Comparison of ENCODE assay signal across 9 cellular contexts in the genomic region with DNA sequence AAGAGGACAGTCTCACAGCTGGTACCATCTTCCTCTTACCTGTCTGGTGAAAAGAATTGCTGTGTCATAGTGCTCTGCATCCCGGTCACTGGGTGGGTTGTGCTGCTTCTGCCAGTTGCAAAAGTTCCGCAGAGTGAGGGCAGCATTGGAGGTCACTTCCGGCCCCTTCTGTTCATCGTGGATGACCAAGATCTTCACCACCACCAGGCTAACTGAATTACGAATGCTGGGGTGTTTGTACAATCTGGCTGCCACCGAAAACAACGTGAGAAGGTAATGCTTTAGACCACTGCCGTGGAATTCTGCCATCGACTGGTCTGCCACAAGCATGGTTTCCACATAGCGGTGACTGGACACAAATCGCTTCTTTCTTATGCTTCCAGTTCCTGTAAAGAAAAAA. TPM values are rescaled to one million over a fixed set of nuclear protein-coding genes. Genes with fewer than 3 reads are reported as not detected.
DNase-seq lines count a peak whose midpoint lies in the region; FAIRE-seq and TF ChIP-seq lines count a peak whose summit lies in the region.
"Had no signal": no experiment of that assay in that cellular context is flagged by ENCODE, and none has a peak within 500 bp of the region (broad histone marks: within the 10 kb centered on the region; RNA-seq: fewer than 3 reads in every experiment).

No MANE protein-coding gene starts in this region.

- H3K4me3 Mint-ChIP-seq in neural progenitor cell = peak overlapping the region; percentile 97

- POLR2A ChIA-PET in endothelial cell of umbilical vein (lab: Charles Lee) = no interaction called here

- no peaks in the 10 kb centered on the region for H3K9me3 Mint-ChIP-seq in neural progenitor cell
- H3K9me3 Mint-ChIP-seq: activated naive CD8-positive, alpha-beta T cell treated with anti-CD3 and anti-CD28 coated beads, Interleukin-2, amount 10 ng/mL, durations not matched to agents 7 days and 5 days had no signal

- peaks cover 13% of the 10 kb centered on the region for H3K79me2 ChIP-seq in endothelial cell of umbilical vein (ENCODE audit: control insufficient read depth, insufficient read depth, low read length)
- peaks cover 7% of the 10 kb centered on the region for H3K79me2 ChIP-seq in neural progenitor cell (ENCODE audit: low read depth)

- dilution Hi-C loops in endothelial cell of umbilical vein (cut with MboI; ENCODE audit: extremely low pct_ligation_motif_present, low sequenced_read_pairs) = no loop called here

- peak overlapping the region; percentile 98 for H3K27ac ChIP-seq in KOPT-K1 (ENCODE audit: low read depth, low read length, poor library complexity, severe bottlenecking)
- H3K27ac ChIP-seq in endothelial cell of umbilical vein (ENCODE audit: insufficient read depth, low read depth, low read length) = peak overlapping the region; percentile 52
- no peak overlapping the region for H3K27ac ChIP-seq in neural progenitor cell
- no peak overlapping the region for H3K27ac ChIP-seq in WERI-Rb-1

- H4K20me1 ChIP-seq in endothelial cell of umbilical vein (replicated peaks; ENCODE audit: control insufficient read depth, extremely low read depth, insufficient read depth, low read length) = no peaks in the 10 kb centered on the region
- no peaks in the 10 kb centered on the region for H4K20me1 ChIP-seq in neural progenitor cell (ENCODE audit: low read depth)

- BruUV-seq in endothelial cell of umbilical vein (replicated peaks; lab: Mats Ljungman, UMichigan) = no TSS peak

- peaks cover 35% of the 10 kb centered on the region for H3K4me1 ChIP-seq in endothelial cell of umbilical vein (ENCODE audit: control insufficient read depth, extremely low read depth, insufficient read depth, low read length)
- peaks cover 10% of the 10 kb centered on the region for H3K4me1 ChIP-seq in neural progenitor cell

- DNase-seq in AG09309 (ENCODE audit: low read depth) (no peak), endothelial cell of umbilical vein (ENCODE audit: low read depth, low spot score) (no peak), neural progenitor cell (ENCODE audit: low spot score) (no peak), NCI-H2107 treated with DMSO at 0.1 percent for 48 hours (lab: John Stamatoyannopoulos, UW; ENCODE audit: unreplicated experiment) (no peak), WERI-Rb-1 (no peak), HPDE6-E6E7 (ENCODE audit: extremely low spot score) (no peak), Kasumi-1 (lab: John Stamatoyannopoulos, UW) (no peak)
- DNase-seq: activated naive CD8-positive, alpha-beta T cell treated with anti-CD3 and anti-CD28 coated beads, Interleukin-2, amount 10 ng/mL, durations not matched to agents 7 days and 5 days had no signal

- H3K27ac Mint-ChIP-seq in neural progenitor cell = no peak overlapping the region
- H3K27ac Mint-ChIP-seq: activated naive CD8-positive, alpha-beta T cell treated with anti-CD3 and anti-CD28 coated beads, Interleukin-2, amount 10 ng/mL, durations not matched to agents 7 days and 5 days had no signal

- H3K27me3 ChIP-seq in endothelial cell of umbilical vein (ENCODE audit: control insufficient read depth in 2 of 2, insufficient read depth in 2 of 2, low read length in 2 of 2) = peaks cover 3 to 8% of the 10 kb centered on the region in 2 experiments
- peaks cover 13% of the 10 kb centered on the region for H3K27me3 ChIP-seq in neural progenitor cell
- peaks cover 97% of the 10 kb centered on the region for H3K27me3 ChIP-seq in WERI-Rb-1 (ENCODE audit: insufficient read depth, low read depth, severe bottlenecking)

- H3K4me1 Mint-ChIP-seq in neural progenitor cell = peaks cover 18% of the 10 kb centered on the region

- no peak for FAIRE-seq in endothelial cell of umbilical vein (lab: Jason Lieb, UNC)

- peaks cover 42% of the 10 kb centered on the region for H3K36me3 ChIP-seq in KOPT-K1 (ENCODE audit: insufficient read depth, low read length)
- peaks cover 2 to 11% of the 10 kb centered on the region in 2 experiments for H3K36me3 ChIP-seq in endothelial cell of umbilical vein (ENCODE audit: control insufficient read depth in 2 of 2, extremely low read depth in 1 of 2, insufficient read depth in 2 of 2, low read length in 2 of 2)
- H3K36me3 ChIP-seq in neural progenitor cell = peaks cover 6% of the 10 kb centered on the region
- H3K36me3 ChIP-seq in WERI-Rb-1 = no peaks in the 10 kb centered on the region

- H3K9me3 ChIP-seq in KOPT-K1 (ENCODE audit: insufficient read depth, low read length, poor library complexity, severe bottlenecking) (no peaks in the 10 kb centered on the region), endothelial cell of umbilical vein (replicated peaks; ENCODE audit: control insufficient read depth, insufficient read depth, low read length) (no peaks in the 10 kb centered on the region), neural progenitor cell (ENCODE audit: low read depth) (no peaks in the 10 kb centered on the region), WERI-Rb-1 (ENCODE audit: severe bottlenecking) (peaks cover 27% of the 10 kb centered on the region)

- peaks cover 13% of the 10 kb centered on the region for H3K27me3 Mint-ChIP-seq in neural progenitor cell (ENCODE audit: insufficient read depth, low read depth)

- TF ChIP-seq POLR2A in endothelial cell of umbilical vein (IDR thresholded peaks at IDR 0.05; ENCODE audit: low read depth, low read length) = no peak

- H3K9ac ChIP-seq in endothelial cell of umbilical vein (replicated peaks; ENCODE audit: extremely low read depth, insufficient read depth, low read length) = peak overlapping the region; percentile 86
- H3K9ac ChIP-seq in neural progenitor cell = no peak overlapping the region

- peaks cover 34% of the 10 kb centered on the region for H3F3A ChIP-seq in neural progenitor cell (ENCODE audit: low read depth)

- peak overlapping the region; percentile 91 for H3K4me2 ChIP-seq in endothelial cell of umbilical vein (ENCODE audit: insufficient read depth, low read length)
- H3K4me2 ChIP-seq in neural progenitor cell = peak overlapping the region; percentile 95

- H3K9me1 ChIP-seq in endothelial cell of umbilical vein (replicated peaks; ENCODE audit: control insufficient read depth, extremely low read depth, insufficient read depth, low read length) = no peaks in the 10 kb centered on the region

- H3K36me3 Mint-ChIP-seq in neural progenitor cell = peaks cover 40% of the 10 kb centered on the region

- intact Hi-C loops in endothelial cell of umbilical vein (cut with micrococcal nuclease) = loop anchor here (2.0 to 10.0 kb wide), 3 partner anchors 73 to 1440 kb away; no protein-coding TSS in a partner anchor

- H2AFZ ChIP-seq in endothelial cell of umbilical vein (ENCODE audit: low read depth, low read length) (no peak overlapping the region), neural progenitor cell (replicated peaks) (no peak overlapping the region)

- no peak for TF ChIP-seq CTCF in AG09309 (IDR thresholded peaks at IDR 0.05; ENCODE audit: control insufficient read depth, insufficient read depth, low read depth, low read length, missing control alignments)
- TF ChIP-seq CTCF in endothelial cell of umbilical vein (IDR thresholded peaks at IDR 0.05; ENCODE audit: extremely low read depth in 1 of 2, insufficient read depth in 1 of 2, low read depth in 1 of 2, low read length in 2 of 2) = no peak
- TF ChIP-seq CTCF in neural progenitor cell (IDR thresholded peaks at IDR 0.05) = no peak
- TF ChIP-seq CTCF in WERI-Rb-1 (IDR thresholded peaks at IDR 0.05; ENCODE audit: low read depth, low read length) = no peak

- H3K4me3 ChIP-seq in AG09309 (ENCODE audit: control insufficient read depth, low read depth, low read length) = peak overlapping the region; percentile 93
- H3K4me3 ChIP-seq in endothelial cell of umbilical vein (replicated peaks in 1 of 3; ENCODE audit: insufficient read depth in 1 of 3, low read depth in 1 of 3, low read length in 3 of 3) = peak overlapping the region in 1 of 3 experiments; percentile 77
- no peak overlapping the region for H3K4me3 ChIP-seq in neural progenitor cell
- H3K4me3 ChIP-seq in WERI-Rb-1 (ENCODE audit: low read depth, low read length) = no peak overlapping the region

- CTCF ChIA-PET in endothelial cell of umbilical vein (lab: Charles Lee) = interaction anchor here (0.6 to 6.8 kb wide), 6 partner anchors 8 to 1903 kb away, joined by 4 to 131 read pairs (median 5); no protein-coding TSS in a partner anchor

TF ChIP-seq in endothelial cell of umbilical vein, 7 proteins besides CTCF, POLR2A, EP300 and RAD21:
- no peak for TF ChIP-seq MYC (IDR thresholded peaks at IDR 0.05; ENCODE audit: low read depth, low read length)
- TF ChIP-seq FOS (IDR thresholded peaks at IDR 0.05; ENCODE audit: borderline replicate concordance, insufficient read depth, low read length) = no peak
- TF ChIP-seq GATA2 (IDR thresholded peaks at IDR 0.05; ENCODE audit: insufficient read depth, insufficient read length, low read depth, low read length) = no peak
- no peak for TF ChIP-seq JUN (IDR thresholded peaks at IDR 0.05; ENCODE audit: borderline replicate concordance, insufficient read depth, insufficient read length, low read depth)
- TF ChIP-seq EZH2 (IDR thresholded peaks at IDR 0.05; ENCODE audit: borderline replicate concordance, low read depth, low read length, severe bottlenecking) = no peak
- TF ChIP-seq POLR2AphosphoS5 (IDR thresholded peaks at IDR 0.05; ENCODE audit: insufficient read depth, low read depth, low read length) = no peak
- TF ChIP-seq, protein P1, sequence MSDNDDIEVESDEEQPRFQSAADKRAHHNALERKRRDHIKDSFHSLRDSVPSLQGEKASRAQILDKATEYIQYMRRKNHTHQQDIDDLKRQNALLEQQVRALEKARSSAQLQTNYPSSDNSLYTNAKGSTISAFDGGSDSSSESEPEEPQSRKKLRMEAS (IDR thresholded peaks at IDR 0.05; ENCODE audit: insufficient read depth, insufficient read length) = no peak
TF ChIP-seq in endothelial cell of umbilical vein: peak in this region for 0.

RNA-seq across cellular contexts. Expression of a gene that starts 2.9 kb away (rescaled TPM):
- total RNA-seq in endothelial cell of umbilical vein (12.8 and 16.3 TPM in 2 replicates), neural progenitor cell (ENCODE audit: low replicate concordance) (6.7 and 7.5 TPM in 2 replicates)
- 13.7 and 15.4 TPM in 2 replicates for polyA plus RNA-seq in endothelial cell of umbilical vein
- 25.4 and 31.6 TPM in 2 replicates for polyA plus RNA-seq in endothelial cell of umbilical vein (2011; cell fraction: cytosol; rRNA removed)
- polyA plus RNA-seq in endothelial cell of umbilical vein (2011; cell fraction: nucleus; rRNA removed) = 143 and 144 TPM in 2 replicates
- polyA plus RNA-seq in endothelial cell of umbilical vein (2012) = 30.0 and 52.8 TPM in 2 replicates
- polyA minus RNA-seq in endothelial cell of umbilical vein = 32.4 and 54.6 TPM in 2 replicates
- polyA minus RNA-seq in endothelial cell of umbilical vein (2011; cell fraction: cytosol; rRNA and poly(A)+ RNA removed) = 218 TPM
- 106 and 148 TPM in 2 replicates for polyA minus RNA-seq in endothelial cell of umbilical vein (2011; cell fraction: nucleus; rRNA and poly(A)+ RNA removed)

Comparison
In these comparisons a context has a peak if more than half of its experiments do, and no peak if none do; other contexts are left out.
1. H3K27ac ChIP-seq: peak in KOPT-K1 (single experiment) and endothelial cell of umbilical vein (single experiment); none in neural progenitor cell (single experiment) and WERI-Rb-1 (single experiment).